Comparison of ENCODE assay signal across 1 cellular context in genomic region chr14:71675126-71675901, GRCh38.
TF ChIP-seq lines count a peak whose summit lies in the region.

No MANE protein-coding gene starts in this region.

TF ChIP-seq in H1, 55 proteins besides CTCF, POLR2A, EP300 and RAD21 (continued from another document):
- TF ChIP-seq RXRA (IDR thresholded peaks at IDR 0.05; ENCODE audit: insufficient read depth, low read depth, low read length) (no peak), BRCA1 (IDR thresholded peaks at IDR 0.05; ENCODE audit: low read depth, low read length) (no peak), POLR2AphosphoS5 (IDR thresholded peaks at IDR 0.05; ENCODE audit: low read depth, low read length) (no peak), GABPA (IDR thresholded peaks at IDR 0.05; ENCODE audit: borderline replicate concordance, insufficient read depth, low read length) (no peak), CHD7 (IDR thresholded peaks at IDR 0.05; ENCODE audit: insufficient replicate concordance, low read length) (peak; percentile 71), SAP30 (IDR thresholded peaks at IDR 0.05; ENCODE audit: insufficient read depth, insufficient replicate concordance, low read length) (no peak), CBX5 (IDR thresholded peaks at IDR 0.05; ENCODE audit: low read depth, low read length) (no peak), TBP (IDR thresholded peaks at IDR 0.05; ENCODE audit: low read depth, low read length) (peak; percentile 35; the same call in 1 of the 2 replicates), ATF2 (IDR thresholded peaks at IDR 0.05; ENCODE audit: low read length) (no peak), YY1 (IDR thresholded peaks at IDR 0.05; ENCODE audit: low read depth, low read length) (0 out of 2 replicates have a peak, but pooled peaks have one; percentile 11), SP1 (IDR thresholded peaks at IDR 0.05; ENCODE audit: low read depth, low read length) (peak; percentile 38; the same call in 1 of the 2 replicates), MAFK (IDR thresholded peaks at IDR 0.05; ENCODE audit: low read depth, low read length) (no peak), EZH2 (IDR thresholded peaks at IDR 0.05; ENCODE audit: low read depth, low read length, severe bottlenecking) (no peak), SIN3A (conservative IDR thresholded peaks at IDR 0.05 in 1 of 2, IDR thresholded peaks at IDR 0.05 in 1 of 2; ENCODE audit: low read depth in 1 of 2, low read length in 2 of 2) (0 out of 4 replicates have a peak, but pooled peaks of 1 of the 2 experiments have one; percentile 31), POU5F1 (IDR thresholded peaks at IDR 0.05; ENCODE audit: low read depth, low read length) (no peak), HDAC2 (IDR thresholded peaks at IDR 0.05; ENCODE audit: borderline replicate concordance in 1 of 2, low read depth in 2 of 2, low read length in 2 of 2) (no peak), CTBP2 (IDR thresholded peaks at IDR 0.05; ENCODE audit: borderline replicate concordance, insufficient read depth, insufficient read length, low read length) (peak; percentile 24), E2F6 (IDR thresholded peaks at IDR 0.05) (no peak), KDM5A (IDR thresholded peaks at IDR 0.05; ENCODE audit: low read length) (no peak), TCF12 (IDR thresholded peaks at IDR 0.05; ENCODE audit: low read depth, low read length) (0 out of 2 replicates have a peak, but pooled peaks have one; percentile 41), FOSL1 (IDR thresholded peaks at IDR 0.05; ENCODE audit: insufficient read depth, low read depth, low read length) (no peak)
